8 cellular contexts compared by ENCODE assay signal in genomic region chr15:44719293-44719999, GRCh38. TPM values are rescaled to one million over a fixed set of nuclear protein-coding genes. Genes with fewer than 3 reads are reported as not detected.
DNase-seq lines count a peak whose midpoint lies in the region; ATAC-seq and TF ChIP-seq lines count a peak whose summit lies in the region.

No MANE protein-coding gene starts in this region.

- DNase-seq in NCI-H510A treated with DMSO at 0.1 percent for 48 hours (lab: John Stamatoyannopoulos, UW) (peak; percentile 7), NCI-H510A (lab: John Stamatoyannopoulos, UW) (no peak), dermis blood vessel endothelial cell (peak; percentile 16), NCI-H526 (lab: John Stamatoyannopoulos, UW) (no peak), mucosa of gallbladder (ENCODE audit: low spot score) (no peak)
- DNase-seq in stimulated activated naive CD8-positive, alpha-beta T cell treated with anti-CD3 and anti-CD28 coated beads, Interleukin-15, Interleukin-2, amounts not matched to agents 100 U/mL and 50 U/mL, for 24 hours: peak; percentile 71

- peak; percentile 40 for ATAC-seq in HG02970 (IDR thresholded peaks at IDR 0.05; ENCODE audit: low FRiP score, unreplicated experiment)
- ATAC-seq in stimulated activated naive CD8-positive, alpha-beta T cell treated with anti-CD3 and anti-CD28 coated beads, Interleukin-15, Interleukin-2, amounts not matched to agents 100 U/mL and 50 U/mL, for 24 hours: peak; percentile 71

- 0 out of 2 replicates have a peak, but pooled peaks have one; percentile 28 for TF ChIP-seq POLR2A in Raji (IDR thresholded peaks at IDR 0.05; ENCODE audit: insufficient read depth, low read depth, low read length)

RNA-seq across cellular contexts. Expression of gene B2M, which starts 8.1 kb away (rescaled TPM):
- total RNA-seq in dermis blood vessel endothelial cell: 2,080 and 4,706 TPM in 2 replicates
- total RNA-seq in mucosa of gallbladder: 2,061 TPM

RNA-seq across cellular contexts. Expression of gene PATL2, which starts 8.3 kb away (rescaled TPM):
- total RNA-seq in dermis blood vessel endothelial cell (0.09 and 0.17 TPM in 2 replicates), mucosa of gallbladder (2.2 TPM)

RNA-seq across cellular contexts. Expression of gene TRIM69, which starts 16.9 kb away (rescaled TPM):
- total RNA-seq in dermis blood vessel endothelial cell (12.8 and 14.1 TPM in 2 replicates), mucosa of gallbladder (29.8 TPM)

RNA-seq across cellular contexts. Expression of gene SPG11, which starts 56.0 kb away (rescaled TPM):
- total RNA-seq in dermis blood vessel endothelial cell (52.1 and 74.4 TPM in 2 replicates), mucosa of gallbladder (96.3 TPM)

Comparison
In these comparisons a context has a peak if more than half of its experiments do, and no peak if none do; other contexts are left out.
1. DNase-seq: peak in NCI-H510A treated with DMSO at 0.1 percent for 48 hours (single experiment), dermis blood vessel endothelial cell (single experiment) and stimulated activated naive CD8-positive, alpha-beta T cell treated with anti-CD3 and anti-CD28 coated beads, Interleukin-15, Interleukin-2, amounts not matched to agents 100 U/mL and 50 U/mL, for 24 hours (single experiment); none in NCI-H510A (single experiment), NCI-H526 (0 of 2) and mucosa of gallbladder (single experiment).